ENCODE assay signal across 1 cellular context in the genomic region with DNA sequence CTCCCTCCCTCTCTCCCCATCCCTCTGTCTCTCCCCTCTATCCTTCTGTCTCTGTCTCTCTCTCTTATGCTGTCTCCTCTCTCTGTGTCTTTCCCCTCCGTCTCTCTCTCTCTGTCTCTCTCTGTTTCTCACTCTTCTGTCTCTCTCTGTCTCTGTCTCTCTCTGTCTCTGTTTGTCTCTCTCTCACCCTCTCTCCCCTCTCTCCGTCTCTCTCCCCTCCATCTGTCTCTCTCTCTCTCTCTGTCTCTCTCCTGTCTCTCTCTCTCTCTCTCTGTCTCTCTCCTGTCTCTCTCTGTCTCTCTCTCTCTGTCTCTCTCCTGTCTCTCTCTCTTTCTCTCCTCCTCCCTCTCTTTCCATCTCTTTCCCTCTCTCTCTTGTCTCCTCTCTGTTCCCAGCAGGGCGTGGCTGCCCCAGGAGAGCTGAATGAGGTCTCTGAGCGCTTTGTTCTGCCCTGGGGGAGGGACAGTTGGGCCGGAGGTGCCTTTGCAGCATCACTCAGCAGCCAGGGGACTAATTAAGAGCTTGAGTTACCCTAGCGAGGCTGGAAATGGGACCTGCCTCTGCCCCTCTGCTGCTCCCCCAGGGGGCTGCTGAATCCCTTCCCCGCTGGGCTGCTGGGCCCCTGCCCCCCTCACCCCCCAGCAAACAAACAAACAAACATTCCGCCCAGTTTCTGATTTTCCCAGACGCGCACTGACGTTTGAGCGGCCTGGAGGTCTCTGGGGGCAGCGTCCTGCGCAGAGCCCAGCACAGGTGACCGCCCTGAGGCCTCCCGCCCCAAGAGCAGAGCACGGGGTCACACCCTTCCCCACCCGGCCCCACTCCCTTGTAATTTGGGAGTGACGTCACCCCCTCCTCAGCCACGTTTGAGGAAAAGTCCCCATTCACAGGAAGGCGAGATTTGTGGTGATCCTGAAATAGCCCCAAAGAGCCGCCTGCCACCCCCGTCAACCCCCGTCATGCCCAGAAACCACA.
A peak's percentile ranks its signal among the peaks of the same experiment; 100 is the strongest.
TF ChIP-seq lines count a peak whose summit lies in the region.

No MANE protein-coding gene starts in this region.

TF ChIP-seq in HepG2, 621 proteins besides CTCF, POLR2A, EP300 and RAD21 (continued from another document):
- 0 out of 2 replicates have a peak, but pooled peaks have one; percentile 12 for TF ChIP-seq ZNF768 (CRISPR knock-in tag; IDR thresholded peaks at IDR 0.05)
- no peak for TF ChIP-seq JUN (CRISPR knock-in tag; IDR thresholded peaks at IDR 0.05)
- TF ChIP-seq ATF7 (IDR thresholded peaks at IDR 0.05): peak; percentile 94
- no peak for TF ChIP-seq ATF7 (CRISPR knock-in tag; IDR thresholded peaks at IDR 0.05)
- TF ChIP-seq, protein P1, sequence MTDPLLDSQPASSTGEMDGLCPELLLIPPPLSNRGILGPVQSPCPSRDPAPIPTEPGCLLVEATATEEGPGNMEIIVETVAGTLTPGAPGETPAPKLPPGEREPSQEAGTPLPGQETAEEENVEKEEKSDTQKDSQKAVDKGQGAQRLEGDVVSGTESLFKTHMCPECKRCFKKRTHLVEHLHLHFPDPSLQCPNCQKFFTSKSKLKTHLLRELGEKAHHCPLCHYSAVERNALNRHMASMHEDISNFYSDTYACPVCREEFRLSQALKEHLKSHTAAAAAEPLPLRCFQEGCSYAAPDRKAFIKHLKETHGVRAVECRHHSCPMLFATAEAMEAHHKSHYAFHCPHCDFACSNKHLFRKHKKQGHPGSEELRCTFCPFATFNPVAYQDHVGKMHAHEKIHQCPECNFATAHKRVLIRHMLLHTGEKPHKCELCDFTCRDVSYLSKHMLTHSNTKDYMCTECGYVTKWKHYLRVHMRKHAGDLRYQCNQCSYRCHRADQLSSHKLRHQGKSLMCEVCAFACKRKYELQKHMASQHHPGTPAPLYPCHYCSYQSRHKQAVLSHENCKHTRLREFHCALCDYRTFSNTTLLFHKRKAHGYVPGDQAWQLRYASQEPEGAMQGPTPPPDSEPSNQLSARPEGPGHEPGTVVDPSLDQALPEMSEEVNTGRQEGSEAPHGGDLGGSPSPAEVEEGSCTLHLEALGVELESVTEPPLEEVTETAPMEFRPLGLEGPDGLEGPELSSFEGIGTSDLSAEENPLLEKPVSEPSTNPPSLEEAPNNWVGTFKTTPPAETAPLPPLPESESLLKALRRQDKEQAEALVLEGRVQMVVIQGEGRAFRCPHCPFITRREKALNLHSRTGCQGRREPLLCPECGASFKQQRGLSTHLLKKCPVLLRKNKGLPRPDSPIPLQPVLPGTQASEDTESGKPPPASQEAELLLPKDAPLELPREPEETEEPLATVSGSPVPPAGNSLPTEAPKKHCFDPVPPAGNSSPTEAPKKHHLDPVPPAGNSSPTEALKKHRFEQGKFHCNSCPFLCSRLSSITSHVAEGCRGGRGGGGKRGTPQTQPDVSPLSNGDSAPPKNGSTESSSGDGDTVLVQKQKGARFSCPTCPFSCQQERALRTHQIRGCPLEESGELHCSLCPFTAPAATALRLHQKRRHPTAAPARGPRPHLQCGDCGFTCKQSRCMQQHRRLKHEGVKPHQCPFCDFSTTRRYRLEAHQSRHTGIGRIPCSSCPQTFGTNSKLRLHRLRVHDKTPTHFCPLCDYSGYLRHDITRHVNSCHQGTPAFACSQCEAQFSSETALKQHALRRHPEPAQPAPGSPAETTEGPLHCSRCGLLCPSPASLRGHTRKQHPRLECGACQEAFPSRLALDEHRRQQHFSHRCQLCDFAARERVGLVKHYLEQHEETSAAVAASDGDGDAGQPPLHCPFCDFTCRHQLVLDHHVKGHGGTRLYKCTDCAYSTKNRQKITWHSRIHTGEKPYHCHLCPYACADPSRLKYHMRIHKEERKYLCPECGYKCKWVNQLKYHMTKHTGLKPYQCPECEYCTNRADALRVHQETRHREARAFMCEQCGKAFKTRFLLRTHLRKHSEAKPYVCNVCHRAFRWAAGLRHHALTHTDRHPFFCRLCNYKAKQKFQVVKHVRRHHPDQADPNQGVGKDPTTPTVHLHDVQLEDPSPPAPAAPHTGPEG (CRISPR knock-in tag; IDR thresholded peaks at IDR 0.05): no peak
- TF ChIP-seq ZNF556 (CRISPR knock-in tag; IDR thresholded peaks at IDR 0.05; ENCODE audit: borderline replicate concordance): no peak
- TF ChIP-seq ZNF260 (CRISPR knock-in tag; IDR thresholded peaks at IDR 0.05; ENCODE audit: borderline replicate concordance, low read depth): no peak
- no peak for TF ChIP-seq BCLAF1 (IDR thresholded peaks at IDR 0.05)
- no peak for TF ChIP-seq SMAD3 (CRISPR knock-in tag; IDR thresholded peaks at IDR 0.05)
- no peak for TF ChIP-seq ZSCAN22 (CRISPR knock-in tag; IDR thresholded peaks at IDR 0.05)
- peak; percentile 93 for TF ChIP-seq CREB1 (IDR thresholded peaks at IDR 0.05)
- no peak for TF ChIP-seq CREB1 (CRISPR knock-in tag; IDR thresholded peaks at IDR 0.05)
- no peak for TF ChIP-seq ZFP36L2 (CRISPR knock-in tag; IDR thresholded peaks at IDR 0.05)
- TF ChIP-seq PCBP2 (optimal IDR thresholded peaks at IDR 0.05; ENCODE audit: low read depth, low read length, poor library complexity, severe bottlenecking): no peak
